ENCODE assay signal across 19 cellular contexts in genomic region chr12:25723921-25724491, GRCh38.
A peak's percentile ranks its signal among the peaks of the same experiment; 100 is the strongest.
DNase-seq lines count a peak whose midpoint lies in the region; ATAC-seq, FAIRE-seq and TF ChIP-seq lines count a peak whose summit lies in the region.
"Had no signal": no experiment of that assay in that cellular context is flagged by ENCODE, and none has a peak within 500 bp of the region (broad histone marks: within the 10 kb centered on the region; RNA-seq: fewer than 3 reads in every experiment).

No MANE protein-coding gene starts in this region.

- no peak overlapping the region for H3K4me3 ChIP-seq in K562
- no peak overlapping the region for H3K4me3 ChIP-seq in effector memory CD4-positive, alpha-beta T cell (ENCODE audit: insufficient read depth, low read depth, low read length, poor library complexity, severe bottlenecking)
- H3K4me3 ChIP-seq: gastrocnemius medialis, MG63, suprapubic skin had no signal

- H3K9ac ChIP-seq in K562 (ENCODE audit: insufficient read depth in 1 of 2, low read depth in 2 of 2, low read length in 2 of 2), result no peak overlapping the region

- H3K36me3 ChIP-seq in K562 (ENCODE audit: control insufficient read depth, insufficient read depth, low read length), result no peaks in the 10 kb centered on the region
- H3K36me3 ChIP-seq in effector memory CD4-positive, alpha-beta T cell (ENCODE audit: control insufficient read depth, insufficient read depth, low read length), result no peaks in the 10 kb centered on the region
- H3K36me3 ChIP-seq: gastrocnemius medialis, MG63, suprapubic skin had no signal

- H3K79me2 ChIP-seq in K562 (ENCODE audit: control insufficient read depth, insufficient read depth, low read length), result no peaks in the 10 kb centered on the region

- POLR2A ChIA-PET in K562 (lab: Yijun Ruan, JAX), result no interaction called here

- no peak for FAIRE-seq in K562 (lab: Jason Lieb, UNC)
- FAIRE-seq: bronchial epithelial cell had no signal

- H3K27ac Mint-ChIP-seq in activated naive CD8-positive, alpha-beta T cell treated with anti-CD3 and anti-CD28 coated beads for 36 hours, result no peak overlapping the region
- H3K27ac Mint-ChIP-seq: B cell, memory B cell had no signal

- BruUV-seq in K562 (replicated peaks; lab: Mats Ljungman, UMichigan), result no TSS peak

- peak; percentile 52 for DNase-seq in GM04504 (ENCODE audit: low read depth)
- DNase-seq in K562 (ENCODE audit: extremely low read depth in 1 of 4, low spot score in 3 of 4), result no peak
- peak; percentile 13 to 57 for DNase-seq in foreskin keratinocyte
- peak; percentile 85 for DNase-seq in renal cortical epithelial cell (ENCODE audit: low read depth)
- no peak for DNase-seq in activated naive CD8-positive, alpha-beta T cell treated with anti-CD3 and anti-CD28 coated beads for 36 hours
- DNase-seq in stimulated activated CD4-positive, alpha-beta T cell treated with anti-CD3 and anti-CD28 coated beads, Interleukin-4, amount 100 ng/mL, for 4 hours, result no peak
- DNase-seq in effector memory CD4-positive, alpha-beta T cell, result no peak
- no peak for DNase-seq in G401 (ENCODE audit: low spot score)
- DNase-seq: activated CD4-positive, CD25-positive, alpha-beta regulatory T cell treated with anti-CD3 and anti-CD28 coated beads, Interleukin-2, amount 50 U/mL, for 72 hours; gastrocnemius medialis; MG63; NCI-H187; SIG-M5; T-helper 9 cell had no signal

- CTCF ChIA-PET in K562 (lab: Yijun Ruan, JAX; ENCODE audit: low intra/inter-chr PET ratio), result no interaction called here

- H3K36me3 Mint-ChIP-seq in activated naive CD8-positive, alpha-beta T cell treated with anti-CD3 and anti-CD28 coated beads for 36 hours, result no peaks in the 10 kb centered on the region
- H3K36me3 Mint-ChIP-seq: memory B cell had no signal

- H3K4me1 ChIP-seq in K562 (replicated peaks in 1 of 2; ENCODE audit: control insufficient read depth in 2 of 2, insufficient read depth in 2 of 2, low read length in 2 of 2) (no peaks in the 10 kb centered on the region), foreskin keratinocyte (no peaks in the 10 kb centered on the region)
- no peaks in the 10 kb centered on the region for H3K4me1 ChIP-seq in effector memory CD4-positive, alpha-beta T cell (ENCODE audit: control insufficient read depth, insufficient read depth, low read length, poor library complexity, severe bottlenecking)
- H3K4me1 ChIP-seq: gastrocnemius medialis had no signal

- ATAC-seq in K562 (no peak), foreskin keratinocyte (no peak)
- ATAC-seq: gastrocnemius medialis, HCT116 had no signal

- H2AFZ ChIP-seq in K562 (ENCODE audit: low read depth, low read length), result no peak overlapping the region

- H3K27me3 ChIP-seq in K562 (ENCODE audit: control insufficient read depth in 2 of 2, insufficient read depth in 2 of 2, low read length in 2 of 2) (peaks cover 0 to 7% of the 10 kb centered on the region in 2 experiments; a peak in 2 of 5 replicates), foreskin keratinocyte (no peaks in the 10 kb centered on the region)
- no peaks in the 10 kb centered on the region for H3K27me3 ChIP-seq in effector memory CD4-positive, alpha-beta T cell (replicated peaks; ENCODE audit: control insufficient read depth, insufficient read depth, low read length, poor library complexity, severe bottlenecking)
- H3K27me3 ChIP-seq: gastrocnemius medialis, MG63, suprapubic skin had no signal

- no peak overlapping the region for H3K4me2 ChIP-seq in K562 (ENCODE audit: insufficient read depth, low read length)

- H3K4me1 Mint-ChIP-seq in activated naive CD8-positive, alpha-beta T cell treated with anti-CD3 and anti-CD28 coated beads for 36 hours, result no peaks in the 10 kb centered on the region
- H3K4me1 Mint-ChIP-seq: B cell, memory B cell had no signal

- no peak overlapping the region for H3K4me3 Mint-ChIP-seq in activated naive CD8-positive, alpha-beta T cell treated with anti-CD3 and anti-CD28 coated beads for 36 hours
- H3K4me3 Mint-ChIP-seq: B cell, memory B cell had no signal

- TF ChIP-seq EP300 in K562 (IDR thresholded peaks at IDR 0.05; ENCODE audit: low read length), result no peak

- H3K27ac ChIP-seq in K562 (ENCODE audit: extremely low read depth, low read depth, low read length), result no peak overlapping the region
- H3K27ac ChIP-seq in foreskin keratinocyte, result no peak overlapping the region
- H3K27ac ChIP-seq in effector memory CD4-positive, alpha-beta T cell (ENCODE audit: insufficient read depth, low read length, poor library complexity, severe bottlenecking), result no peak overlapping the region
- H3K27ac ChIP-seq: gastrocnemius medialis, suprapubic skin had no signal

- H3K9me3 Mint-ChIP-seq in activated naive CD8-positive, alpha-beta T cell treated with anti-CD3 and anti-CD28 coated beads for 36 hours, result no peaks in the 10 kb centered on the region
- H3K9me3 Mint-ChIP-seq: memory B cell had no signal

- TF ChIP-seq CTCF in K562 (IDR thresholded peaks at IDR 0.05 in 2 of 3, conservative IDR thresholded peaks at IDR 0.05 in 1 of 3; ENCODE audit: insufficient read depth in 2 of 3, low read depth in 1 of 3, low read length in 3 of 3) (no peak), foreskin keratinocyte (conservative IDR thresholded peaks at IDR 0.05) (no peak)

- in situ Hi-C loops in K562 (cut with MboI) (no loop called here), G401 (cut with HindIII; ENCODE audit: low sequenced_read_pairs) (no loop called here)

- no peaks in the 10 kb centered on the region for H3K9me3 ChIP-seq in K562 (replicated peaks; ENCODE audit: control insufficient read depth, insufficient read depth, low read depth, low read length)
- H3K9me3 ChIP-seq in effector memory CD4-positive, alpha-beta T cell (ENCODE audit: control insufficient read depth, low read length), result no peaks in the 10 kb centered on the region
- H3K9me3 ChIP-seq: gastrocnemius medialis, MG63, suprapubic skin had no signal

- H4K20me1 ChIP-seq in K562 (replicated peaks; ENCODE audit: control insufficient read depth, insufficient read depth, low read length), result no peaks in the 10 kb centered on the region

- 0% methylated on average over 4 of the region's 4 CpGs for WGBS in K562 (ENCODE audit: insufficient coverage, low coverage, missing lambda C conversion rate)

- no peak for TF ChIP-seq POLR2A in K562 (conservative IDR thresholded peaks at IDR 0.05)

- H3K27me3 Mint-ChIP-seq in activated naive CD8-positive, alpha-beta T cell treated with anti-CD3 and anti-CD28 coated beads for 36 hours, result peaks cover 5% of the 10 kb centered on the region

- intact Hi-C loops in K562 (cut with micrococcal nuclease), result no loop called here

- no peak for TF ChIP-seq RAD21 in K562 (CRISPR knock-in tag; conservative IDR thresholded peaks at IDR 0.05 in 1 of 2, IDR thresholded peaks at IDR 0.05 in 1 of 2)

- H3K9me1 ChIP-seq in K562 (ENCODE audit: control insufficient read depth, insufficient read depth, low read length), result no peaks in the 10 kb centered on the region

TF ChIP-seq in K562, 482 proteins besides CTCF, POLR2A, EP300 and RAD21 (continues in another document):
- TF ChIP-seq SAFB2 (IDR thresholded peaks at IDR 0.05; ENCODE audit: borderline replicate concordance, low read depth, low read length, severe bottlenecking) (no peak), ELF4 (CRISPR knock-in tag; IDR thresholded peaks at IDR 0.05) (no peak), MXD1 (CRISPR knock-in tag; IDR thresholded peaks at IDR 0.05; ENCODE audit: borderline replicate concordance, poor library complexity, severe bottlenecking) (no peak), CEBPG (CRISPR knock-in tag; IDR thresholded peaks at IDR 0.05) (no peak), CEBPG (tag; conservative IDR thresholded peaks at IDR 0.05 in 1 of 2, IDR thresholded peaks at IDR 0.05 in 1 of 2) (0 out of 4 replicates have a peak, but pooled peaks of 1 of the 2 experiments have one; percentile 7), MEIS2 (IDR thresholded peaks at IDR 0.05; ENCODE audit: partially characterized antibody) (peak; percentile 26), PRPF4 (IDR thresholded peaks at IDR 0.05; ENCODE audit: insufficient read depth, low read depth, low read length, poor library complexity, severe bottlenecking) (no peak), DEAF1 (CRISPR knock-in tag; IDR thresholded peaks at IDR 0.05) (no peak), GABPA (tag; conservative IDR thresholded peaks at IDR 0.05; ENCODE audit: low read depth) (no peak)

Comparison
In these comparisons a context has a peak if more than half of its experiments do, and no peak if none do; other contexts are left out.
1. DNase-seq: peak in GM04504 (single experiment), foreskin keratinocyte (2 of 2) and renal cortical epithelial cell (single experiment); none in K562 (0 of 4), activated naive CD8-positive, alpha-beta T cell treated with anti-CD3 and anti-CD28 coated beads for 36 hours (single experiment), stimulated activated CD4-positive, alpha-beta T cell treated with anti-CD3 and anti-CD28 coated beads, Interleukin-4, amount 100 ng/mL, for 4 hours (0 of 2), effector memory CD4-positive, alpha-beta T cell (0 of 3) and G401 (single experiment).